Comparison of ENCODE assay signal across 1 cellular context in genomic region chr16:14559809-14560227, GRCh38.
TF ChIP-seq lines count a peak whose summit lies in the region.

No MANE protein-coding gene starts in this region.

TF ChIP-seq in HepG2, 621 proteins besides CTCF, POLR2A, EP300 and RAD21 (continued from another document and continues in another):
- TF ChIP-seq ZBTB14 (CRISPR knock-in tag; IDR thresholded peaks at IDR 0.05), result no peak
- TF ChIP-seq FOSL1 (CRISPR knock-in tag; IDR thresholded peaks at IDR 0.05; ENCODE audit: borderline replicate concordance), result no peak
- TF ChIP-seq FLYWCH1 (CRISPR knock-in tag; IDR thresholded peaks at IDR 0.05), result no peak
- no peak for TF ChIP-seq ZNF879 (CRISPR knock-in tag; IDR thresholded peaks at IDR 0.05)
- no peak for TF ChIP-seq RFX3 (CRISPR knock-in tag; IDR thresholded peaks at IDR 0.05)
- TF ChIP-seq HNF4G (IDR thresholded peaks at IDR 0.05; ENCODE audit: borderline replicate concordance, low read depth, low read length), result no peak
- TF ChIP-seq HNF4G (CRISPR knock-in tag; IDR thresholded peaks at IDR 0.05; ENCODE audit: borderline replicate concordance, low read depth), result no peak
- TF ChIP-seq SIX4 (CRISPR knock-in tag; IDR thresholded peaks at IDR 0.05), result no peak
- no peak for TF ChIP-seq ZNF382 (CRISPR knock-in tag; IDR thresholded peaks at IDR 0.05; ENCODE audit: borderline replicate concordance)
- 0 out of 2 replicates have a peak, but pooled peaks have one; percentile 32 for TF ChIP-seq ZGPAT (CRISPR knock-in tag; IDR thresholded peaks at IDR 0.05)
- no peak for TF ChIP-seq NR0B2 (CRISPR knock-in tag; IDR thresholded peaks at IDR 0.05)
- TF ChIP-seq TGIF2 (CRISPR knock-in tag; IDR thresholded peaks at IDR 0.05), result no peak; the same call in 1 of the 2 replicates
- TF ChIP-seq ASH2L (IDR thresholded peaks at IDR 0.05; ENCODE audit: insufficient read length, low read depth, low read length), result peak; percentile 72
- peak; percentile 37; the same call in 1 of the 2 replicates for TF ChIP-seq ZNF574 (CRISPR knock-in tag; IDR thresholded peaks at IDR 0.05)
- no peak for TF ChIP-seq ISL2 (CRISPR knock-in tag; IDR thresholded peaks at IDR 0.05)
- TF ChIP-seq ZSCAN29 (CRISPR knock-in tag; conservative IDR thresholded peaks at IDR 0.05), result 0 out of 2 replicates have a peak, but pooled peaks have one; percentile 55
- no peak for TF ChIP-seq ZBTB40 (IDR thresholded peaks at IDR 0.05)
- no peak for TF ChIP-seq ZBTB40 (CRISPR knock-in tag; IDR thresholded peaks at IDR 0.05)
- no peak for TF ChIP-seq ZNF333 (CRISPR knock-in tag; IDR thresholded peaks at IDR 0.05; ENCODE audit: borderline replicate concordance)
- no peak for TF ChIP-seq HNF4A (CRISPR knock-in tag; IDR thresholded peaks at IDR 0.05)
- TF ChIP-seq MIXL1 (CRISPR knock-in tag; IDR thresholded peaks at IDR 0.05), result no peak
- no peak for TF ChIP-seq TIGD3 (CRISPR knock-in tag; IDR thresholded peaks at IDR 0.05; ENCODE audit: borderline replicate concordance)
- no peak for TF ChIP-seq MED8 (CRISPR knock-in tag; IDR thresholded peaks at IDR 0.05; ENCODE audit: insufficient replicate concordance)
- TF ChIP-seq AKAP8 (CRISPR knock-in tag; IDR thresholded peaks at IDR 0.05), result no peak
- TF ChIP-seq HNRNPK (IDR thresholded peaks at IDR 0.05; ENCODE audit: low read depth, low read length, poor library complexity, severe bottlenecking), result no peak
- no peak for TF ChIP-seq ZNF354B (CRISPR knock-in tag; IDR thresholded peaks at IDR 0.05)
- 0 out of 2 replicates have a peak, but pooled peaks have one; percentile 15 for TF ChIP-seq ETV5 (CRISPR knock-in tag; IDR thresholded peaks at IDR 0.05; ENCODE audit: borderline replicate concordance)
- TF ChIP-seq ZNF530 (CRISPR knock-in tag; IDR thresholded peaks at IDR 0.05; ENCODE audit: low read depth), result no peak
- no peak for TF ChIP-seq CREB1 (IDR thresholded peaks at IDR 0.05)
- no peak for TF ChIP-seq CREB1 (CRISPR knock-in tag; IDR thresholded peaks at IDR 0.05)
- no peak for TF ChIP-seq ZNF280B (CRISPR knock-in tag; IDR thresholded peaks at IDR 0.05; ENCODE audit: borderline replicate concordance)
- TF ChIP-seq ZKSCAN1 (IDR thresholded peaks at IDR 0.05; ENCODE audit: low read length), result no peak
- no peak for TF ChIP-seq RBFOX2 (IDR thresholded peaks at IDR 0.05; ENCODE audit: low read depth, low read length)
- TF ChIP-seq SRSF9 (IDR thresholded peaks at IDR 0.05; ENCODE audit: borderline replicate concordance, insufficient read depth, low read depth, low read length, poor library complexity, severe bottlenecking), result no peak
- no peak for TF ChIP-seq ZNF7 (CRISPR knock-in tag; IDR thresholded peaks at IDR 0.05)
- no peak for TF ChIP-seq ZNF180 (CRISPR knock-in tag; IDR thresholded peaks at IDR 0.05; ENCODE audit: borderline replicate concordance, low read depth)
- no peak for TF ChIP-seq KDM5B (CRISPR knock-in tag; IDR thresholded peaks at IDR 0.05; ENCODE audit: borderline replicate concordance)
- TF ChIP-seq HDAC2 (CRISPR knock-in tag; IDR thresholded peaks at IDR 0.05), result peak; percentile 48; the same call in 1 of the 2 replicates
- TF ChIP-seq SIX1 (CRISPR knock-in tag; IDR thresholded peaks at IDR 0.05; ENCODE audit: borderline replicate concordance), result no peak
- no peak for TF ChIP-seq ATM (IDR thresholded peaks at IDR 0.05; ENCODE audit: borderline replicate concordance)
- peak; percentile 35 to 41; a peak in 2 of 4 replicates for TF ChIP-seq MAFK (conservative IDR thresholded peaks at IDR 0.05 in 1 of 2, IDR thresholded peaks at IDR 0.05 in 1 of 2; ENCODE audit: low read length in 2 of 2)
- 0 out of 2 replicates have a peak, but pooled peaks have one; percentile 30 for TF ChIP-seq KAT7 (CRISPR knock-in tag; IDR thresholded peaks at IDR 0.05; ENCODE audit: borderline replicate concordance)
- 0 out of 2 replicates have a peak, but pooled peaks have one; percentile 26 for TF ChIP-seq FOXO1 (CRISPR knock-in tag; IDR thresholded peaks at IDR 0.05)
- TF ChIP-seq NCOA5 (CRISPR knock-in tag; IDR thresholded peaks at IDR 0.05), result no peak
- no peak for TF ChIP-seq ZNF713 (CRISPR knock-in tag; IDR thresholded peaks at IDR 0.05)
- peak; percentile 35; the same call in 1 of the 2 replicates for TF ChIP-seq SAP130 (CRISPR knock-in tag; IDR thresholded peaks at IDR 0.05; ENCODE audit: low read depth)
- no peak for TF ChIP-seq TARDBP (CRISPR knock-in tag; IDR thresholded peaks at IDR 0.05)
- no peak for TF ChIP-seq RAD51 (IDR thresholded peaks at IDR 0.05; ENCODE audit: borderline replicate concordance)
- no peak for TF ChIP-seq KLF11 (CRISPR knock-in tag; IDR thresholded peaks at IDR 0.05)
- peak; percentile 38; the same call in 1 of the 2 replicates for TF ChIP-seq ZNF292 (CRISPR knock-in tag; IDR thresholded peaks at IDR 0.05; ENCODE audit: borderline replicate concordance, low read depth)
- no peak for TF ChIP-seq WIZ (CRISPR knock-in tag; IDR thresholded peaks at IDR 0.05)
